In the genomic region with DNA sequence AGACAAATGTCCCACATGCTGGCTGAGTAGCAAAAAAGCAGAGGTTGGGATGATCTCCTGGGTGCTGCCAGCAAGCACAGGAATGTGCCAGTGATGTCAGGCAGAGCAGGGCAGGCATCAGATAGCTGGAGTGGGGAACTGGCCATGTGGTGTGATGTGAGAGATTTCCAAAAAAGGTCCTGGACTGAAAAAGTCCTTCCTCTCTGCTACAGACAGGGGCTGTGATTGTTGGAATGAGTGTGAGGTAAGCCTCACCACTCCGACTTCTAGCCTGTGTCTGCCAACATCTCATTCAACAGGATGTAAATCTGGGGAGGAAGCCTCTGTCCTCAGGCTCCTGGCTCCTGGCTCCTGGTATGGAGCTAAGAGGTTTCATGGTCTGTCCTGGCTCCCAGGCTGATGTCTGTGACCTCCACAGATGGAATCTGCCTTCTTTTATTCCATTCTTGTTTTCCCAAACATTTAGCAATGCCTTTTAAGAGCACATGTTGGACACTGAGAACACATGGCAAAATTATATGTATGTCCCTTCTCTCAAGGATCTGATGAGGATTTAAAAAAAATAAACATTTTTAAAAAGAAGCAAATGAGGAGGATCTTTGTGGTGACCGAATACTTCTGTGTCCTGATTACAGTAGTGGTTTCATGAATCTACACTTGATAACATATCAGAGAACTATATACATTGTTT, we compare ENCODE assay signal across 12 cellular contexts. TPM values are rescaled to one million over a fixed set of nuclear protein-coding genes. Genes with fewer than 3 reads are reported as not detected.
DNase-seq lines count a peak whose midpoint lies in the region; ATAC-seq and TF ChIP-seq lines count a peak whose summit lies in the region.
"Had no signal": no experiment of that assay in that cellular context is flagged by ENCODE, and none has a peak within 500 bp of the region (broad histone marks: within the 10 kb centered on the region; RNA-seq: fewer than 3 reads in every experiment).

No MANE protein-coding gene starts in this region.

- H3K9ac ChIP-seq in GM23248 = peak overlapping the region; percentile 28

- H3F3A ChIP-seq in GM23248 (ENCODE audit: insufficient read depth) = peaks cover 51% of the 10 kb centered on the region

- H3K4me2 ChIP-seq in GM23248 (ENCODE audit: unreplicated experiment) = peak overlapping the region; percentile 66

- H3K36me3 ChIP-seq in GM23248 (ENCODE audit: low read depth) = no peaks in the 10 kb centered on the region
- no peaks in the 10 kb centered on the region for H3K36me3 ChIP-seq in heart right ventricle
- H3K36me3 ChIP-seq in tibial nerve = no peaks in the 10 kb centered on the region

- no peak overlapping the region for H3K4me3 ChIP-seq in GM23248
- H3K4me3 ChIP-seq in heart right ventricle = no peak overlapping the region
- no peak overlapping the region for H3K4me3 ChIP-seq in tibial nerve

- H3K9me2 ChIP-seq in GM23248 (ENCODE audit: insufficient read depth) = no peaks in the 10 kb centered on the region

- in situ Hi-C loops in GM23248 (cut with MboI) = no loop called here

- H3K27me3 ChIP-seq in GM23248 (replicated peaks; ENCODE audit: insufficient read depth) = no peaks in the 10 kb centered on the region
- H3K27me3 ChIP-seq in heart right ventricle = no peaks in the 10 kb centered on the region
- no peaks in the 10 kb centered on the region for H3K27me3 ChIP-seq in tibial nerve

- DNase-seq in GM23248 = peak; percentile 78
- DNase-seq in astrocyte of the hippocampus (ENCODE audit: low read depth, low spot score) = peak; percentile 93
- DNase-seq in heart right ventricle = peak; percentile 36 to 63
- DNase-seq in renal cortical epithelial cell (ENCODE audit: low read depth) = peak; percentile 22
- DNase-seq in tibial nerve (ENCODE audit: low spot score in 2 of 2) = no peak
- no peak for DNase-seq in GM19240 (ENCODE audit: insufficient read length, low spot score)
- DNase-seq: NCI-H2081, nucleus accumbens, T-cell had no signal

- intact Hi-C loops in heart right ventricle (cut with DNase I) = loop anchor here in 2 of 10 donors (5.0 kb wide), 1 partner anchor 48 kb away; a partner anchor contains a TSS

- TF ChIP-seq CTCF in heart right ventricle (IDR thresholded peaks at IDR 0.05) (peak in 3 of 9 donors; percentile 16 to 25 (median 19)), tibial nerve (IDR thresholded peaks at IDR 0.05) (no peak)

- H4K20me1 ChIP-seq in GM23248 (ENCODE audit: insufficient read depth) = no peaks in the 10 kb centered on the region

- peak overlapping the region; percentile 48; the same call in 1 of the 2 replicates for H2AFZ ChIP-seq in GM23248

- TF ChIP-seq POLR2A in tibial nerve (IDR thresholded peaks at IDR 0.05) = no peak

- no peak for TF ChIP-seq EP300 in tibial nerve (IDR thresholded peaks at IDR 0.05)

- peaks cover 50% of the 10 kb centered on the region for H3K4me1 ChIP-seq in GM23248 (ENCODE audit: insufficient read depth)
- H3K4me1 ChIP-seq in heart right ventricle = peaks cover 2 to 58% (median 27%) of the 10 kb centered on the region in 9 donors
- peaks cover 0 to 44% (median 12%) of the 10 kb centered on the region in 4 donors for H3K4me1 ChIP-seq in tibial nerve

- WGBS in GM23248 (ENCODE audit: low coverage in 1 of 2, low lambda C conversion rate in 2 of 2, missing lambda C conversion rate in 2 of 2), 2 experiments = 26 to 30% methylated on average over 2 of the region's 2 CpGs
- WGBS in heart right ventricle, 2 donors = 13 to 21% methylated on average over 2 of the region's 2 CpGs
- WGBS in tibial nerve, 2 donors = 54 to 63% methylated on average over 2 of the region's 2 CpGs

- H3K79me2 ChIP-seq in GM23248 (ENCODE audit: insufficient read depth) = no peaks in the 10 kb centered on the region

- H3K27ac ChIP-seq in GM23248 (peak overlapping the region; percentile 65), heart right ventricle (peak overlapping the region; percentile 30 to 87 (median 76)), tibial nerve (peak overlapping the region in 2 of 4 donors; percentile 37 to 65)
- H3K27ac ChIP-seq: epithelial cell of prostate had no signal

- ATAC-seq in heart right ventricle (peak; percentile 81 to 93 (median 90)), HG03378 (IDR thresholded peaks at IDR 0.05; ENCODE audit: unreplicated experiment) (no peak), GM19035 (IDR thresholded peaks at IDR 0.05; ENCODE audit: unreplicated experiment) (no peak)
- ATAC-seq: T-cell had no signal

- H3K9me3 ChIP-seq in GM23248 (ENCODE audit: low read depth) = no peaks in the 10 kb centered on the region
- H3K9me3 ChIP-seq in heart right ventricle = no peaks in the 10 kb centered on the region
- H3K9me3 ChIP-seq in tibial nerve = no peaks in the 10 kb centered on the region

RNA-seq across cellular contexts. Expression of a gene that starts 50.1 kb away (rescaled TPM):
- 16.8 and 38.7 TPM in 2 replicates for total RNA-seq in GM23248 (2014; rRNA removed; shearing (Covaris generic))
- polyA plus RNA-seq in GM23248 (2016; fragmentation: Nextera tagmentation; extraction: Ambion mirVana) = 16.0 and 19.9 TPM in 2 replicates
- total RNA-seq in heart right ventricle = 100 to 1,000 TPM in 5 of 10 donors, 10 to 100 TPM in 5; 40.7 to 165 (median 104) TPM
- 10 to 100 TPM in 1 of 2 donors, 1 to 10 TPM in 1; 9.5 to 23.5 TPM for polyA plus RNA-seq in heart right ventricle
- total RNA-seq in renal cortical epithelial cell = 15.7 and 32.5 TPM in 2 replicates
- 10 to 100 TPM; 30.6 to 51.6 (median 40.8) TPM for total RNA-seq in tibial nerve

Comparison
In these comparisons a context has a peak if more than half of its experiments do, and no peak if none do; other contexts are left out.
1. DNase-seq: peak in GM23248 (single experiment), astrocyte of the hippocampus (single experiment), heart right ventricle (2 of 2) and renal cortical epithelial cell (single experiment); none in tibial nerve (0 of 2) and GM19240 (single experiment).
2. ATAC-seq: peak in heart right ventricle (8 of 8); none in HG03378 (single experiment) and GM19035 (single experiment).